11 cellular contexts compared by ENCODE assay signal in the genomic region with DNA sequence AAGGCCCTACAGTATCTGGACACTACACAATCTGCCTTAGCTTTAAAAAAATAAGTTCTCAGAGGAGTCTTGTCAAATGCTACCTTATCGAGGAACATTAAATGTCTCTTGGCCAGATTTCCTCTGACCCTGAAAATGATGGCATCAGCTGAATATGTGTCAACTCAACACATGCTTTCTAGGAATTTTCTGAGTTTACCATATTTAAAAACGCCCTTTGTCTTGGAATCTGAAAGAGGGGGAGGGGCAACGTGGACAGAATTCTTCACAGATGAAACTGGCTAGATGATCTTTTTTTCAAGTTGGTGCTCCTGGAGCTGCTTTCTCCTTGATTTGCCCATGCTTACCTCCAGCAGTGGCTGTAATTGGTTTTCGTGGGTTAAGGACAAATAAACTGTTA. TPM values are rescaled to one million over a fixed set of nuclear protein-coding genes. Genes with fewer than 3 reads are reported as not detected.
DNase-seq lines count a peak whose midpoint lies in the region; ATAC-seq and TF ChIP-seq lines count a peak whose summit lies in the region.
"Had no signal": no experiment of that assay in that cellular context is flagged by ENCODE, and none has a peak within 500 bp of the region (broad histone marks: within the 10 kb centered on the region; RNA-seq: fewer than 3 reads in every experiment).

No MANE protein-coding gene starts in this region.

- H3K79me2 ChIP-seq in PC-9 (ENCODE audit: low read depth) (peaks cover 56% of the 10 kb centered on the region), parathyroid adenoma (no peaks in the 10 kb centered on the region)

- H2AFZ ChIP-seq in PC-9 (no peak overlapping the region), parathyroid adenoma (no peak overlapping the region)

- H3K27me3 Mint-ChIP-seq in Caco-2 (ENCODE audit: insufficient read depth, unreplicated experiment): no peaks in the 10 kb centered on the region

- H3K27ac ChIP-seq in PC-9: no peak overlapping the region
- no peak overlapping the region for H3K27ac ChIP-seq in parathyroid adenoma
- H3K27ac ChIP-seq: WERI-Rb-1 had no signal

- no peak overlapping the region for H3K9ac ChIP-seq in parathyroid adenoma

- H3K4me3 Mint-ChIP-seq in Caco-2 (ENCODE audit: unreplicated experiment): no peak overlapping the region

- H3F3A ChIP-seq in PC-9 (ENCODE audit: insufficient read depth, low read depth): peaks cover 15% of the 10 kb centered on the region

- no peaks in the 10 kb centered on the region for H3K9me3 ChIP-seq in PC-9 (ENCODE audit: insufficient read depth, low read depth)
- H3K9me3 ChIP-seq in parathyroid adenoma (ENCODE audit: control insufficient read depth, low read length): no peaks in the 10 kb centered on the region
- no peaks in the 10 kb centered on the region for H3K9me3 ChIP-seq in Caco-2

- intact Hi-C loops in PC-9 (cut with micrococcal nuclease; ENCODE audit: unreplicated experiment): loop anchor here (2.0 to 10.0 kb wide), 5 partner anchors 80 to 1136 kb away; no protein-coding TSS in a partner anchor
- intact Hi-C loops in Caco-2 (cut with micrococcal nuclease; ENCODE audit: unreplicated experiment): loop anchor here (5.0 to 10.0 kb wide), 4 partner anchors 229 to 1849 kb away; no protein-coding TSS in a partner anchor

- H3K9me2 ChIP-seq in PC-9 (ENCODE audit: insufficient read depth): no peaks in the 10 kb centered on the region

- no peaks in the 10 kb centered on the region for H3K27me3 ChIP-seq in PC-9 (ENCODE audit: insufficient read depth, low read depth)
- H3K27me3 ChIP-seq in parathyroid adenoma (ENCODE audit: control insufficient read depth, insufficient read depth, low read length): no peaks in the 10 kb centered on the region
- H3K27me3 ChIP-seq in Caco-2 (replicated peaks; ENCODE audit: control insufficient read depth, insufficient read depth, low read length): no peaks in the 10 kb centered on the region

- no peak overlapping the region for H3K27ac Mint-ChIP-seq in Caco-2 (ENCODE audit: unreplicated experiment)

- no peaks in the 10 kb centered on the region; the same call in 1 of the 2 replicates for H4K20me1 ChIP-seq in PC-9 (ENCODE audit: insufficient read depth)

- no peaks in the 10 kb centered on the region for H3K9me3 Mint-ChIP-seq in Caco-2 (ENCODE audit: unreplicated experiment)

- POLR2A ChIA-PET in PC-9 (lab: Charles Lee; ENCODE audit: unreplicated experiment): interaction anchor here (0.6 to 0.9 kb wide), 3 partner anchors 82 to 1229 kb away, joined by 3 to 6 read pairs (median 4); no protein-coding TSS in a partner anchor
- POLR2A ChIA-PET in Caco-2 (lab: Charles Lee): no interaction called here

- no peak for ATAC-seq in HG03175 (IDR thresholded peaks at IDR 0.05; ENCODE audit: unreplicated experiment)

- H3K4me3 ChIP-seq in GM12865 (ENCODE audit: low read depth, low read length): peak overlapping the region; percentile 80
- peak overlapping the region; percentile 98 for H3K4me3 ChIP-seq in PC-9
- H3K4me3 ChIP-seq in fibroblast of villous mesenchyme (ENCODE audit: low read depth, low read length): peak overlapping the region; percentile 91
- H3K4me3 ChIP-seq in parathyroid adenoma (ENCODE audit: low read depth, low read length): no peak overlapping the region
- H3K4me3 ChIP-seq in Caco-2 (ENCODE audit: low read depth, low read length): no peak overlapping the region
- H3K4me3 ChIP-seq: lung had no signal

- H3K4me2 ChIP-seq in PC-9 (peak overlapping the region; percentile 85), parathyroid adenoma (ENCODE audit: low read length) (peak overlapping the region; percentile 30)

- H3K4me1 Mint-ChIP-seq in Caco-2 (ENCODE audit: low read depth, unreplicated experiment): peaks cover 6% of the 10 kb centered on the region

- H3K36me3 Mint-ChIP-seq in Caco-2 (ENCODE audit: insufficient read depth, unreplicated experiment): peaks cover 71% of the 10 kb centered on the region

- H3K36me3 ChIP-seq in PC-9 (ENCODE audit: low read depth) (peaks cover 16% of the 10 kb centered on the region; the same call in 1 of the 2 replicates), parathyroid adenoma (ENCODE audit: control insufficient read depth, insufficient read depth, low read length) (no peaks in the 10 kb centered on the region), Caco-2 (ENCODE audit: control insufficient read depth, insufficient read depth, low read length) (peaks cover 2% of the 10 kb centered on the region; the same call in 1 of the 2 replicates)

- DNase-seq in GM12865 (ENCODE audit: low read depth) (no peak), PC-9 (no peak), fibroblast of villous mesenchyme (ENCODE audit: low read depth) (peak; percentile 9), GM10266 (ENCODE audit: extremely low spot score) (no peak), GM03348 (ENCODE audit: low spot score) (no peak), Caco-2 (no peak)
- DNase-seq: NCI-H187 treated with DMSO at 0.1 percent for 48 hours, WERI-Rb-1 had no signal

- CTCF ChIA-PET in PC-9 (lab: Charles Lee) (no interaction called here), Caco-2 (lab: Charles Lee) (no interaction called here)

- peaks cover 17% of the 10 kb centered on the region for H3K4me1 ChIP-seq in PC-9 (replicated peaks; ENCODE audit: insufficient read depth)
- H3K4me1 ChIP-seq in parathyroid adenoma: no peaks in the 10 kb centered on the region
- H3K4me1 ChIP-seq in Caco-2: peaks cover 20% of the 10 kb centered on the region

- BruUV-seq in PC-9 (replicated peaks; lab: Mats Ljungman, UMichigan): no TSS peak
- no TSS peak for BruUV-seq in Caco-2 (replicated peaks; lab: Mats Ljungman, UMichigan)

- TF ChIP-seq CTCF in GM12865 (IDR thresholded peaks at IDR 0.05; ENCODE audit: insufficient read depth, low read depth, low read length, missing control alignments): no peak
- no peak for TF ChIP-seq CTCF in PC-9 (conservative IDR thresholded peaks at IDR 0.05)
- no peak for TF ChIP-seq CTCF in fibroblast of villous mesenchyme (IDR thresholded peaks at IDR 0.05; ENCODE audit: insufficient read depth, low read depth, low read length)
- no peak for TF ChIP-seq CTCF in parathyroid adenoma (IDR thresholded peaks at IDR 0.05)
- TF ChIP-seq CTCF in GM10266 (IDR thresholded peaks at IDR 0.05; ENCODE audit: control insufficient read depth, insufficient read depth, low read depth, missing control alignments): no peak
- no peak for TF ChIP-seq CTCF in Caco-2 (IDR thresholded peaks at IDR 0.05; ENCODE audit: insufficient read depth in 1 of 2, low read depth in 1 of 2, low read length in 1 of 2, severe bottlenecking in 1 of 2, unreplicated experiment in 1 of 2)

RNA-seq across cellular contexts. Expression of a gene that starts 5.1 kb away (rescaled TPM):
- total RNA-seq in PC-9 (2021) (32.8 and 36.1 TPM in 2 replicates), fibroblast of villous mesenchyme (33.2 and 71.8 TPM in 2 replicates), Caco-2 (2022) (76.8 and 77.3 TPM in 2 replicates)

Comparison
In these comparisons a context has a peak if more than half of its experiments do, and no peak if none do; other contexts are left out.
1. H3K4me3 ChIP-seq: peak in GM12865 (single experiment), PC-9 (single experiment) and fibroblast of villous mesenchyme (single experiment); none in parathyroid adenoma (single experiment) and Caco-2 (single experiment).